9 cellular contexts compared by ENCODE assay signal in the genomic region with DNA sequence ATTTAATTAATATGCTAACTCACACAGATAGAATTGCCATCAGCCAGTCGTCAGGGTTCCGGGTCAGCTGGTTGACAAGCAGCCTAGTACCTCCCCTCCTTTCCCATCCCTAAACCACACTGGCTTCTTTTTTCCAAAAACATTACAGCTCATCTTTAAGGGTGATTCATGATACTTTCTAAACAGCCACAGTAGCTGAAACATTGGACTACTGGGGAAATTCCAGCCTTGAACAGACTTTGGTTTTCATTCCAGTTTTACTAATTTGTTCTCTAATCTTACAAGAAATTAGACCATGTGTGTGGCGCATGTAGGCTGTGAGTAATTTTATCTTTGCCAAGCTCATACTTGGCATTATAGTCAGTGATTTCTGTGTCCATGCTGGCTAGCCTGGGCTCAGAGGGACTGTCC.
DNase-seq lines count a peak whose midpoint lies in the region; ATAC-seq and TF ChIP-seq lines count a peak whose summit lies in the region.
"Had no signal": no experiment of that assay in that cellular context is flagged by ENCODE, and none has a peak within 500 bp of the region (broad histone marks: within the 10 kb centered on the region; RNA-seq: fewer than 3 reads in every experiment).

No MANE protein-coding gene starts in this region.

- H3K9ac ChIP-seq in BLaER1 treated with 17β-estradiol and CSF1 and Interleukin-3, amounts not matched to agents 10 nM and 100 nM = peak overlapping the region in 8 of 11 experiments; percentile 6 to 48 (median 29); a peak in 11 of 22 replicates

- H3K36me3 ChIP-seq in BLaER1 treated with 17β-estradiol and CSF1 and Interleukin-3, amounts not matched to agents 10 nM and 100 nM = peaks cover 3 to 40% (median 12%) of the 10 kb centered on the region in 11 experiments; a peak in 19 of 22 replicates

- H3K4me1 ChIP-seq in BLaER1 treated with 17β-estradiol and CSF1 and Interleukin-3, amounts not matched to agents 10 nM and 100 nM = peaks cover 82 to 99% (median 88%) of the 10 kb centered on the region in 10 experiments

- H3K36me3 Mint-ChIP-seq in osteocyte (ENCODE audit: unreplicated experiment) = no peaks in the 10 kb centered on the region

- H4K20me1 ChIP-seq in BLaER1 treated with 17β-estradiol and CSF1 and Interleukin-3, amounts not matched to agents 10 nM and 100 nM = peaks cover 0 to 96% (median 33%) of the 10 kb centered on the region in 11 experiments; a peak in 14 of 22 replicates

- peak overlapping the region; percentile 75 for H3K27ac Mint-ChIP-seq in osteocyte (ENCODE audit: unreplicated experiment)

- no peak for TF ChIP-seq CTCF in osteocyte (IDR thresholded peaks at IDR 0.05)

- peak overlapping the region; percentile 15 to 69 (median 65); a peak in 21 of 22 replicates for H3K27ac ChIP-seq in BLaER1 treated with 17β-estradiol and CSF1 and Interleukin-3, amounts not matched to agents 10 nM and 100 nM

- peak; percentile 61 for ATAC-seq in HG03442 (IDR thresholded peaks at IDR 0.05; ENCODE audit: unreplicated experiment)
- no peak for ATAC-seq in HG03095 (IDR thresholded peaks at IDR 0.05; ENCODE audit: unreplicated experiment)

- H3K4me1 Mint-ChIP-seq in osteocyte (ENCODE audit: unreplicated experiment) = peaks cover 33% of the 10 kb centered on the region

- no peaks in the 10 kb centered on the region for H3K27me3 ChIP-seq in BLaER1 treated with 17β-estradiol and CSF1 and Interleukin-3, amounts not matched to agents 10 nM and 100 nM

- peaks cover 0 to 5% (median 0%) of the 10 kb centered on the region in 11 experiments; a peak in 2 of 22 replicates for H3K9me3 ChIP-seq in BLaER1 treated with 17β-estradiol and CSF1 and Interleukin-3, amounts not matched to agents 10 nM and 100 nM (replicated peaks in 1 of 11)

- H3K4me2 ChIP-seq in BLaER1 treated with 17β-estradiol and CSF1 and Interleukin-3, amounts not matched to agents 10 nM and 100 nM = peak overlapping the region; percentile 62 to 90 (median 74)

- H3K9me3 Mint-ChIP-seq in osteocyte (ENCODE audit: unreplicated experiment) = no peaks in the 10 kb centered on the region

- H3K4me3 Mint-ChIP-seq in osteocyte (ENCODE audit: unreplicated experiment) = no peak overlapping the region

- H3K4me3 ChIP-seq in BLaER1 treated with 17β-estradiol and CSF1 and Interleukin-3, amounts not matched to agents 10 nM and 100 nM = no peak overlapping the region

- DNase-seq in dedifferentiated amniotic fluid mesenchymal stem cell (ENCODE audit: extremely low spot score) (peak; percentile 51), osteocyte (ENCODE audit: extremely low spot score, unreplicated experiment) (no peak), iPS-NIHi11 (ENCODE audit: low spot score) (no peak), posterior cingulate gyrus (no peak), DMS114 treated with DMSO at 0.1 percent for 48 hours (lab: John Stamatoyannopoulos, UW; ENCODE audit: unreplicated experiment) (no peak)
- DNase-seq: activated CD4-positive, alpha-beta T cell treated with anti-CD3 and anti-CD28 coated beads, Interleukin-2, amount 50 U/mL, for 4 hours had no signal

- intact Hi-C loops in posterior cingulate gyrus (cut with DNase I) = no loop called here

- no peaks in the 10 kb centered on the region for H3K27me3 Mint-ChIP-seq in osteocyte (ENCODE audit: unreplicated experiment)
